Comparison of ENCODE assay signal across 18 cellular contexts in the genomic region with DNA sequence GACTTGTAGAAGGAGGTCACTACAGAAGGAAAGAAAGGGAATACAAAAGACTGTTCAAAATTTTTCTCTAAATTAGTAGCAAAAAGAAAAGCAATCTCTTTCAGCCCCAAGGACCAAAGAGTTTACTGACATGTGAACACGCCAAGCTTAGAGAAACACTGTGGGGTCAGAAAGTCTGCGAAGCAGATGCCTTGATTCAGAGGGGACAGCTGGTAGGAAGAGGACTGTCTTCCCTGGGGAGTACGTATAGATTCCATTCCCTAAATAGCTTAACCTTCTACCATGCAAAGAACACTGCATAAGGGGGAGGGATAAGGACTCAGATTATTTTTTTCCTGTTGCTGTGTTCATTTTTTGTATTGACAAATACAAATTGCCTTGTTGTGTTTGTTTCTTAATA.
DNase-seq lines count a peak whose midpoint lies in the region; ATAC-seq, FAIRE-seq and TF ChIP-seq lines count a peak whose summit lies in the region.
"Had no signal": no experiment of that assay in that cellular context is flagged by ENCODE, and none has a peak within 500 bp of the region (broad histone marks: within the 10 kb centered on the region; RNA-seq: fewer than 3 reads in every experiment).

No MANE protein-coding gene starts in this region.

- peak overlapping the region; percentile 34 for H3K27ac Mint-ChIP-seq in progenitor cell of endocrine pancreas
- H3K27ac Mint-ChIP-seq: CD4-positive, alpha-beta memory T cell; HFFc6 had no signal

- H3K36me3 ChIP-seq in esophagus muscularis mucosa: no peaks in the 10 kb centered on the region

- TF ChIP-seq CTCF in D721Med (IDR thresholded peaks at IDR 0.05; ENCODE audit: insufficient read depth, missing control alignments): no peak
- no peak for TF ChIP-seq CTCF in esophagus muscularis mucosa (IDR thresholded peaks at IDR 0.05)
- no peak for TF ChIP-seq CTCF in progenitor cell of endocrine pancreas (IDR thresholded peaks at IDR 0.05; ENCODE audit: unreplicated experiment)

- H3K27ac ChIP-seq in esophagus muscularis mucosa (replicated peaks in 1 of 4): no peak overlapping the region

- H3K27me3 ChIP-seq in esophagus muscularis mucosa: no peaks in the 10 kb centered on the region

- TF ChIP-seq EP300 in esophagus muscularis mucosa (IDR thresholded peaks at IDR 0.05): no peak

- H3K4me1 Mint-ChIP-seq in progenitor cell of endocrine pancreas (ENCODE audit: low read depth): peaks cover 14% of the 10 kb centered on the region
- H3K4me1 Mint-ChIP-seq: CD4-positive, alpha-beta memory T cell had no signal

- intact Hi-C loops in esophagus muscularis mucosa (cut with DNase I): no loop called here

- FAIRE-seq in D721Med (lab: Jason Lieb, UNC): peak; percentile 98
- FAIRE-seq: H1, HepG2, RCC 7860 had no signal

- H3K4me3 ChIP-seq in esophagus muscularis mucosa: no peak overlapping the region

- peaks cover 8 to 15% (median 10%) of the 10 kb centered on the region in 4 donors for H3K4me1 ChIP-seq in esophagus muscularis mucosa

- ATAC-seq in HG02885 (IDR thresholded peaks at IDR 0.05; ENCODE audit: poor library complexity, unreplicated experiment): no peak
- ATAC-seq: HepG2 had no signal

- DNase-seq in D721Med (ENCODE audit: insufficient read length, low spot score) (no peak), NCI-H2171 treated with DMSO at 0.1 percent for 48 hours (lab: John Stamatoyannopoulos, UW) (peak; percentile 91), esophagus muscularis mucosa (ENCODE audit: extremely low spot score) (peak; percentile 45), progenitor cell of endocrine pancreas (ENCODE audit: low spot score, unreplicated experiment) (no peak), NCI-H2029 (lab: John Stamatoyannopoulos, UW) (no peak), NCI-H146 treated with DMSO at 0.1 percent for 48 hours (lab: John Stamatoyannopoulos, UW; ENCODE audit: unreplicated experiment) (no peak), amniotic stem cell (lab: John Stamatoyannopoulos, UW) (no peak)
- DNase-seq: AML-193; CD4-positive, alpha-beta memory T cell; EL; HFFc6; NCI-H2081 treated with DMSO at 0.1 percent for 48 hours; NCI-H345; SHP77 had no signal

- no peak for TF ChIP-seq POLR2A in esophagus muscularis mucosa (IDR thresholded peaks at IDR 0.05; ENCODE audit: low read depth)

- no peak overlapping the region for H3K4me3 Mint-ChIP-seq in progenitor cell of endocrine pancreas (ENCODE audit: low read depth)
- H3K4me3 Mint-ChIP-seq: CD4-positive, alpha-beta memory T cell; HFFc6 had no signal

- H3K9me3 Mint-ChIP-seq in progenitor cell of endocrine pancreas (ENCODE audit: low read depth): no peaks in the 10 kb centered on the region
- H3K9me3 Mint-ChIP-seq: CD4-positive, alpha-beta memory T cell; HFFc6 had no signal

- H3K36me3 Mint-ChIP-seq in progenitor cell of endocrine pancreas (ENCODE audit: insufficient read depth): no peaks in the 10 kb centered on the region
- H3K36me3 Mint-ChIP-seq: CD4-positive, alpha-beta memory T cell had no signal

- 83% methylated on average over 3 of the region's 3 CpGs for WGBS in esophagus muscularis mucosa

- no peaks in the 10 kb centered on the region for H3K27me3 Mint-ChIP-seq in progenitor cell of endocrine pancreas

- no peaks in the 10 kb centered on the region for H3K9me3 ChIP-seq in esophagus muscularis mucosa

Comparison
In these comparisons a context has a peak if more than half of its experiments do, and no peak if none do; other contexts are left out.
1. DNase-seq: peak in NCI-H2171 treated with DMSO at 0.1 percent for 48 hours (single experiment) and esophagus muscularis mucosa (single experiment); none in D721Med (single experiment), progenitor cell of endocrine pancreas (single experiment), NCI-H2029 (single experiment), NCI-H146 treated with DMSO at 0.1 percent for 48 hours (single experiment) and amniotic stem cell (single experiment).